ENCODE assay signal across 7 cellular contexts in genomic region chr1:153509729-153510354, GRCh38. TPM values are rescaled to one million over a fixed set of nuclear protein-coding genes. Genes with fewer than 3 reads are reported as not detected.
DNase-seq lines count a peak whose midpoint lies in the region; ATAC-seq, FAIRE-seq and TF ChIP-seq lines count a peak whose summit lies in the region.

No MANE protein-coding gene starts in this region.

- H3K27ac Mint-ChIP-seq in WTC11: no peak overlapping the region
- peak overlapping the region; percentile 3 to 12 (median 11) for H3K27ac Mint-ChIP-seq in nephron

- H3K27me3 Mint-ChIP-seq in WTC11 (ENCODE audit: low read depth): peaks cover 27% of the 10 kb centered on the region
- no peaks in the 10 kb centered on the region for H3K27me3 Mint-ChIP-seq in nephron (ENCODE audit: low read depth)

- H3K36me3 Mint-ChIP-seq in WTC11 (no peaks in the 10 kb centered on the region), nephron (ENCODE audit: low read depth) (no peaks in the 10 kb centered on the region)

- CTCF ChIA-PET in WTC11 (lab: Charles Lee): interaction anchor here (0.7 to 5.5 kb wide), 16 partner anchors 8 to 188 kb away, joined by 3 to 36 read pairs (median 8); partner anchors contain the start of genes CHTOP, S100A1, S100A13 and S100A6

- no peaks in the 10 kb centered on the region for H3K9me3 Mint-ChIP-seq in WTC11
- H3K9me3 Mint-ChIP-seq in nephron: no peaks in the 10 kb centered on the region

- POLR2A ChIA-PET in WTC11 (lab: Charles Lee): no interaction called here

- H3K4me3 Mint-ChIP-seq in WTC11: no peak overlapping the region
- H3K4me3 Mint-ChIP-seq in nephron: no peak overlapping the region

- FAIRE-seq in urothelium cell line (lab: Jason Lieb, UNC): no peak

- ATAC-seq in WTC11: peak; percentile 29; the same call in 1 of the 2 replicates

- DNase-seq in GM10266 (ENCODE audit: extremely low spot score): no peak
- DNase-seq in NCI-H1048 (lab: John Stamatoyannopoulos, UW): peak; percentile 25
- peak; percentile 62 for DNase-seq in WTC11 (ENCODE audit: low spot score)
- peak; percentile 20 for DNase-seq in cerebellar cortex (ENCODE audit: low spot score)
- peak; percentile 74 for DNase-seq in urothelium cell line (ENCODE audit: low spot score)
- no peak for DNase-seq in cerebellar nuclear complex (lab: John Stamatoyannopoulos, UW)

- TF ChIP-seq CTCF in GM10266 (IDR thresholded peaks at IDR 0.05; ENCODE audit: control insufficient read depth, insufficient read depth, low read depth, missing control alignments) (peak; percentile 74), WTC11 (IDR thresholded peaks at IDR 0.05) (0 out of 2 replicates have a peak, but pooled peaks have one; percentile 28), nephron (IDR thresholded peaks at IDR 0.05; ENCODE audit: unreplicated experiment in 3 of 3) (peak; percentile 35 to 52 (median 47))

- H3K4me1 Mint-ChIP-seq in WTC11 (peaks cover 3% of the 10 kb centered on the region; the same call in 1 of the 2 replicates), nephron (peaks cover 32% of the 10 kb centered on the region)

TF ChIP-seq in WTC11, 78 proteins besides CTCF, POLR2A, EP300 and RAD21:
- TF ChIP-seq ZNF416 (CRISPR knock-in tag; IDR thresholded peaks at IDR 0.05): no peak
- TF ChIP-seq ZNF281 (CRISPR knock-in tag; IDR thresholded peaks at IDR 0.05): no peak
- no peak for TF ChIP-seq ZBTB21 (CRISPR knock-in tag; IDR thresholded peaks at IDR 0.05; ENCODE audit: borderline replicate concordance)
- TF ChIP-seq SOX15 (CRISPR knock-in tag; IDR thresholded peaks at IDR 0.05): no peak
- TF ChIP-seq CBFB (CRISPR knock-in tag; IDR thresholded peaks at IDR 0.05; ENCODE audit: low read depth): no peak
- no peak for TF ChIP-seq ZNF232 (CRISPR knock-in tag; IDR thresholded peaks at IDR 0.05)
- no peak for TF ChIP-seq IRF1 (CRISPR knock-in tag; IDR thresholded peaks at IDR 0.05)
- TF ChIP-seq NR1H2 (CRISPR knock-in tag; IDR thresholded peaks at IDR 0.05): no peak

RNA-seq across cellular contexts. Expression of gene S100A6, which starts 25.9 kb away (rescaled TPM):
- 19.2 to 32.0 TPM (median 30.8 TPM) in 3 replicates for total RNA-seq in WTC11 (2021)

RNA-seq across cellular contexts. Expression of gene S100A5, which starts 30.9 kb away (rescaled TPM):
- total RNA-seq in WTC11 (2021): not detected in 3 replicates

RNA-seq across cellular contexts. Expression of gene S100A4, which starts 35.8 kb away (rescaled TPM):
- 22.7 to 32.0 TPM (median 31.7 TPM) in 3 replicates for total RNA-seq in WTC11 (2021)

RNA-seq across cellular contexts. Expression of gene S100A3, which starts 39.2 kb away (rescaled TPM):
- 0.33 TPM in 1 of 3 replicates, not detected in the others for total RNA-seq in WTC11 (2021)

RNA-seq across cellular contexts. Expression of gene S100A7, which starts 49.4 kb away (rescaled TPM):
- not detected in 3 replicates for total RNA-seq in WTC11 (2021)

Comparison
In these comparisons a context has a peak if more than half of its experiments do, and no peak if none do; other contexts are left out.
1. DNase-seq: peak in NCI-H1048 (single experiment), WTC11 (single experiment), cerebellar cortex (single experiment) and urothelium cell line (single experiment); none in GM10266 (single experiment) and cerebellar nuclear complex (0 of 2).
2. Peak in every context shown above with its lines, with median percentiles within 50 percentile points of each other: CTCF ChIP-seq.